21 cellular contexts compared by ENCODE assay signal in genomic region chr16:53680756-53681155, GRCh38. TPM values are rescaled to one million over a fixed set of nuclear protein-coding genes. Genes with fewer than 3 reads are reported as not detected.
DNase-seq lines count a peak whose midpoint lies in the region; ATAC-seq, FAIRE-seq and TF ChIP-seq lines count a peak whose summit lies in the region.
"Had no signal": no experiment of that assay in that cellular context is flagged by ENCODE, and none has a peak within 500 bp of the region (broad histone marks: within the 10 kb centered on the region; RNA-seq: fewer than 3 reads in every experiment).

No MANE protein-coding gene starts in this region.

- H2AFZ ChIP-seq in HepG2 (ENCODE audit: low read length): no peak overlapping the region
- H2AFZ ChIP-seq: GM23248 had no signal

- H3K4me1 ChIP-seq in HepG2 (ENCODE audit: insufficient read depth, low read length): no peaks in the 10 kb centered on the region
- H3K4me1 ChIP-seq in right lobe of liver: no peaks in the 10 kb centered on the region
- no peaks in the 10 kb centered on the region for H3K4me1 ChIP-seq in endodermal cell (ENCODE audit: control insufficient read depth, insufficient read depth, low read length)
- H3K4me1 ChIP-seq in mesendoderm (ENCODE audit: control insufficient read depth, low read depth, low read length): no peaks in the 10 kb centered on the region
- no peaks in the 10 kb centered on the region for H3K4me1 ChIP-seq in gastrocnemius medialis
- H3K4me1 ChIP-seq in adrenal gland (replicated peaks in 1 of 2): no peaks in the 10 kb centered on the region
- H3K4me1 ChIP-seq: A549 had no signal

- TF ChIP-seq EP300 in HepG2 (IDR thresholded peaks at IDR 0.05; ENCODE audit: low read depth in 2 of 2, low read length in 2 of 2): no peak
- TF ChIP-seq EP300 in HepG2 (CRISPR knock-in tag; IDR thresholded peaks at IDR 0.05; ENCODE audit: borderline replicate concordance): no peak

- no peak for FAIRE-seq in HepG2 (lab: Jason Lieb, UNC)
- FAIRE-seq: A549, GM12878, H54 had no signal

- intact Hi-C loops in HepG2 (cut with micrococcal nuclease; ENCODE audit: unreplicated experiment) (no loop called here), right lobe of liver (cut with DNase I) (no loop called here), gastrocnemius medialis (cut with DNase I; ENCODE audit: low total_unique reads) (no loop called here), left ventricle myocardium superior (cut with micrococcal nuclease) (no loop called here), adrenal gland (cut with DNase I) (no loop called here)

- H4K5ac ChIP-seq in mesendoderm (ENCODE audit: low read length): no peak overlapping the region

- H2BK120ac ChIP-seq in mesendoderm (ENCODE audit: low read depth, low read length): no peak overlapping the region

- H3K27me3 Mint-ChIP-seq in endodermal cell (ENCODE audit: insufficient read depth): no peaks in the 10 kb centered on the region
- H3K27me3 Mint-ChIP-seq: CD4-positive, alpha-beta T cell; IgD-negative memory B cell had no signal

- H3K27ac Mint-ChIP-seq in endodermal cell: peak overlapping the region; percentile 36
- H3K27ac Mint-ChIP-seq: CD4-positive, alpha-beta T cell; IgD-negative memory B cell had no signal

- H3K27ac ChIP-seq in HepG2 (ENCODE audit: extremely low read length, insufficient read depth, low read length): no peak overlapping the region
- H3K27ac ChIP-seq in right lobe of liver: no peak overlapping the region
- no peak overlapping the region for H3K27ac ChIP-seq in endodermal cell (ENCODE audit: low read depth, low read length)
- no peak overlapping the region for H3K27ac ChIP-seq in mesendoderm (ENCODE audit: low read depth, low read length)
- H3K27ac ChIP-seq in gastrocnemius medialis: no peak overlapping the region
- no peak overlapping the region for H3K27ac ChIP-seq in adrenal gland
- H3K27ac ChIP-seq: 22Rv1, A549, C4-2B, GM23248 had no signal

- no peak overlapping the region for H4K8ac ChIP-seq in mesendoderm (ENCODE audit: low read depth, low read length)

- no peaks in the 10 kb centered on the region for H3K79me1 ChIP-seq in mesendoderm (ENCODE audit: low read length)

- H3K4me3 ChIP-seq in HepG2 (replicated peaks in 1 of 3; ENCODE audit: insufficient read depth in 1 of 3, low read depth in 2 of 3, low read length in 3 of 3) (no peak overlapping the region), right lobe of liver (no peak overlapping the region), endodermal cell (ENCODE audit: low read length) (no peak overlapping the region), mesendoderm (ENCODE audit: low read length) (no peak overlapping the region), gastrocnemius medialis (no peak overlapping the region), adrenal gland (no peak overlapping the region)
- H3K4me3 ChIP-seq: A549, GM12878, GM23248 had no signal

- H3K4me1 Mint-ChIP-seq in endodermal cell: no peaks in the 10 kb centered on the region

- H3K23ac ChIP-seq in mesendoderm (ENCODE audit: low read length): peak overlapping the region; percentile 34

- in situ Hi-C loops in HepG2 (cut with HindIII; ENCODE audit: extremely low pct_ligation_motif_present, low pct_unique_long_range_greater_than_20kb): no loop called here
- in situ Hi-C loops in gastrocnemius medialis (cut with MboI; ENCODE audit: low sequenced_read_pairs in 4 of 4): no loop called here

- H3K36me3 Mint-ChIP-seq in endodermal cell (ENCODE audit: low read depth): peaks cover 21% of the 10 kb centered on the region

- no peak for TF ChIP-seq CTCF in HepG2 (CRISPR knock-in tag; IDR thresholded peaks at IDR 0.05)
- TF ChIP-seq CTCF in right lobe of liver (IDR thresholded peaks at IDR 0.05): no peak
- no peak for TF ChIP-seq CTCF in endodermal cell (conservative IDR thresholded peaks at IDR 0.05)
- no peak for TF ChIP-seq CTCF in gastrocnemius medialis (IDR thresholded peaks at IDR 0.05 in 4 of 5, conservative IDR thresholded peaks at IDR 0.05 in 1 of 5)
- TF ChIP-seq CTCF in adrenal gland (IDR thresholded peaks at IDR 0.05): no peak

- H3K79me2 ChIP-seq in HepG2 (ENCODE audit: insufficient read depth, low read length): no peaks in the 10 kb centered on the region
- no peaks in the 10 kb centered on the region for H3K79me2 ChIP-seq in mesendoderm (ENCODE audit: control insufficient read depth, insufficient read depth, low read length)

- peaks cover 10% of the 10 kb centered on the region for H3K9me3 Mint-ChIP-seq in endodermal cell
- H3K9me3 Mint-ChIP-seq: CD4-positive, alpha-beta T cell had no signal

- no peak for DNase-seq in HepG2 (ENCODE audit: low spot score)
- no peak for DNase-seq in right lobe of liver
- no peak for DNase-seq in endodermal cell
- DNase-seq in mesendoderm: no peak
- no peak for DNase-seq in gastrocnemius medialis
- no peak for DNase-seq in left ventricle myocardium superior
- DNase-seq in adrenal gland: no peak
- DNase-seq: AML-193; Calu3; CD4-positive, alpha-beta T cell; DND-41; EL; GM23248; KBM-7 had no signal

- no peak overlapping the region for H2BK15ac ChIP-seq in mesendoderm (replicated peaks; ENCODE audit: low read depth)

- POLR2A ChIA-PET in HepG2 (lab: Yijun Ruan, JAX): no interaction called here

- H3K4me2 ChIP-seq in HepG2 (ENCODE audit: low read depth, low read length): no peak overlapping the region
- no peak overlapping the region for H3K4me2 ChIP-seq in mesendoderm (ENCODE audit: low read length)
- H3K4me2 ChIP-seq: A549 had no signal

- no peaks in the 10 kb centered on the region for H4K20me1 ChIP-seq in HepG2 (ENCODE audit: insufficient read depth, low read length)

- H3K4ac ChIP-seq in mesendoderm (ENCODE audit: low read depth, low read length): no peak overlapping the region

- no peak overlapping the region for H2AK5ac ChIP-seq in mesendoderm (ENCODE audit: low read length)

- CTCF ChIA-PET in HepG2 (lab: Yijun Ruan, JAX; ENCODE audit: low intra/inter-chr PET ratio, low total read pairs): no interaction called here

- H3K9me3 ChIP-seq in HepG2 (ENCODE audit: low read length): no peaks in the 10 kb centered on the region
- no peaks in the 10 kb centered on the region for H3K9me3 ChIP-seq in right lobe of liver
- H3K9me3 ChIP-seq in endodermal cell (ENCODE audit: control insufficient read depth, low read length): peaks cover 8% of the 10 kb centered on the region
- H3K9me3 ChIP-seq in gastrocnemius medialis: no peaks in the 10 kb centered on the region
- H3K9me3 ChIP-seq in adrenal gland (replicated peaks in 1 of 3): no peaks in the 10 kb centered on the region
- H3K9me3 ChIP-seq: A549 had no signal

- 96% methylated on average over 2 of the region's 2 CpGs for WGBS in HepG2 (ENCODE audit: low lambda C conversion rate)
- WGBS in right lobe of liver (ENCODE audit: insufficient coverage, low coverage, low lambda C conversion rate, missing lambda C conversion rate): 100% methylated on average over 2 of the region's 2 CpGs
- whole genome bisulfite sequencing in endodermal cell (ENCODE audit: insufficient coverage in 1 of 2, insufficient read length in 1 of 2), 2 experiments: 96 to 100% methylated on average over 2 of the region's 2 CpGs
- WGBS in mesendoderm (ENCODE audit: extremely low coverage, insufficient coverage, low lambda C conversion rate): no CpG with 5 or more reads among the region's 2 CpGs
- 93 to 96% (median 95%) methylated on average over 2 of the region's 2 CpGs for WGBS in adrenal gland, 4 donors

- H3K18ac ChIP-seq in mesendoderm (ENCODE audit: low read length): no peak overlapping the region

- no TSS peak for BruUV-seq in HepG2 (replicated peaks; lab: Mats Ljungman, UMichigan)

- TF ChIP-seq RAD21 in HepG2 (CRISPR knock-in tag; IDR thresholded peaks at IDR 0.05): no peak

- H3K27me3 ChIP-seq in HepG2 (ENCODE audit: control insufficient read depth in 1 of 2, insufficient read depth in 2 of 2, low read length in 2 of 2) (no peaks in the 10 kb centered on the region), right lobe of liver (no peaks in the 10 kb centered on the region), endodermal cell (ENCODE audit: control insufficient read depth, insufficient read depth, low read length, poor library complexity, severe bottlenecking) (no peaks in the 10 kb centered on the region), mesendoderm (ENCODE audit: insufficient read depth, low read length, poor library complexity) (no peaks in the 10 kb centered on the region), gastrocnemius medialis (no peaks in the 10 kb centered on the region), adrenal gland (no peaks in the 10 kb centered on the region)

- no peak overlapping the region for H2BK5ac ChIP-seq in mesendoderm (ENCODE audit: low read length)

- no peak overlapping the region for H3K9ac ChIP-seq in HepG2 (ENCODE audit: insufficient read depth, low read depth, low read length)
- H3K9ac ChIP-seq in endodermal cell (ENCODE audit: extremely low read depth, low read length, poor library complexity, severe bottlenecking): no peak overlapping the region
- no peak overlapping the region for H3K9ac ChIP-seq in mesendoderm (ENCODE audit: low read length)
- H3K9ac ChIP-seq: GM23248 had no signal

- TF ChIP-seq POLR2A in HepG2 (IDR thresholded peaks at IDR 0.05; ENCODE audit: insufficient read depth in 1 of 2, low read depth in 2 of 2, low read length in 2 of 2) (no peak), right lobe of liver (IDR thresholded peaks at IDR 0.05) (no peak), gastrocnemius medialis (IDR thresholded peaks at IDR 0.05) (no peak), adrenal gland (IDR thresholded peaks at IDR 0.05) (no peak)

- H3K36me3 ChIP-seq in HepG2 (replicated peaks in 1 of 2; ENCODE audit: control insufficient read depth in 1 of 2, insufficient read depth in 2 of 2, low read length in 2 of 2): peaks cover 0 to 3% of the 10 kb centered on the region in 2 experiments; a peak in 2 of 5 replicates
- no peaks in the 10 kb centered on the region for H3K36me3 ChIP-seq in right lobe of liver
- H3K36me3 ChIP-seq in endodermal cell (ENCODE audit: control insufficient read depth, insufficient read depth, low read length): peaks cover 14% of the 10 kb centered on the region
- no peaks in the 10 kb centered on the region for H3K36me3 ChIP-seq in mesendoderm (ENCODE audit: control insufficient read depth, insufficient read depth, low read length)
- H3K36me3 ChIP-seq in gastrocnemius medialis: peaks cover 0 to 7% of the 10 kb centered on the region in 2 donors
- H3K36me3 ChIP-seq in adrenal gland (replicated peaks in 1 of 2): no peaks in the 10 kb centered on the region

- no peak overlapping the region for H3K56ac ChIP-seq in mesendoderm (ENCODE audit: low read length)

- H3K4me3 Mint-ChIP-seq in endodermal cell: no peak overlapping the region
- H3K4me3 Mint-ChIP-seq: CD4-positive, alpha-beta T cell; IgD-negative memory B cell had no signal

- ATAC-seq in HepG2: no peak
- ATAC-seq in right lobe of liver: no peak
- ATAC-seq in gastrocnemius medialis: no peak
- no peak for ATAC-seq in left ventricle myocardium superior
- ATAC-seq: A549, GM12878, HCT116 had no signal

RNA-seq across cellular contexts. Expression of gene RPGRIP1L, which starts 22.9 kb away (rescaled TPM):
- 13.5 and 17.8 TPM in 2 replicates for total RNA-seq in HepG2 (2016; rRNA removed; fragmentation: Illumina TruSeq; extraction: Trizol)
- 2.3 and 2.7 TPM in 2 replicates for total RNA-seq in HepG2 (2016; cell fraction: cytosol; rRNA removed; fragmentation: Illumina TruSeq; extraction: Trizol; ENCODE audit: low read depth)
- total RNA-seq in HepG2 (2016; cell fraction: insoluble cytoplasmic fraction; rRNA removed; fragmentation: Illumina TruSeq; extraction: Trizol): 12.7 and 17.3 TPM in 2 replicates
- 5.5 and 5.7 TPM in 2 replicates for total RNA-seq in HepG2 (2016; cell fraction: membrane; rRNA removed; fragmentation: Illumina TruSeq; extraction: Trizol)
- total RNA-seq in HepG2 (2016; cell fraction: nucleus; rRNA removed; fragmentation: Illumina TruSeq; extraction: Trizol): 22.9 and 23.1 TPM in 2 replicates
- polyA plus RNA-seq in HepG2 (2011; rRNA removed): 3.6 and 5.0 TPM in 2 replicates
- 2.2 and 2.8 TPM in 2 replicates for polyA plus RNA-seq in HepG2 (2011; cell fraction: cytosol; rRNA removed)
- polyA plus RNA-seq in HepG2 (2011; cell fraction: nucleus; rRNA removed): 3.6 and 3.9 TPM in 2 replicates
- 3.2 and 5.4 TPM in 2 replicates for polyA plus RNA-seq in HepG2 (2012)
- 2.4 and 2.9 TPM in 2 replicates for polyA plus RNA-seq in HepG2 (2016; cell fraction: cytosol; fragmentation: Illumina TruSeq; extraction: Trizol; ENCODE audit: low read depth)
- polyA plus RNA-seq in HepG2 (2016; cell fraction: insoluble cytoplasmic fraction; fragmentation: Illumina TruSeq; extraction: Trizol; ENCODE audit: low read depth): 8.3 and 10.1 TPM in 2 replicates
- polyA plus RNA-seq in HepG2 (2016; cell fraction: membrane; fragmentation: Illumina TruSeq; extraction: Trizol; ENCODE audit: low read depth): 3.0 and 3.7 TPM in 2 replicates
- 9.8 and 12.2 TPM in 2 replicates for polyA plus RNA-seq in HepG2 (2016; cell fraction: nucleus; fragmentation: Illumina TruSeq; extraction: Trizol; ENCODE audit: insufficient read depth, low read depth)
- polyA minus RNA-seq in HepG2 (2011; rRNA and poly(A)+ RNA removed; ENCODE audit: low replicate concordance): 4.3 and 8.3 TPM in 2 replicates
- 4.2 and 4.7 TPM in 2 replicates for polyA minus RNA-seq in HepG2 (2011; cell fraction: cytosol; rRNA and poly(A)+ RNA removed)
- 27.4 and 28.8 TPM in 2 replicates for polyA minus RNA-seq in HepG2 (2011; cell fraction: nucleus; rRNA and poly(A)+ RNA removed)
- total RNA-seq in right lobe of liver: 1 to 10 TPM in 4 of 6 experiments, under 1 TPM in 2; 0.86 to 2.0 (median 1.3) TPM
- total RNA-seq in endodermal cell: 10 to 100 TPM; 15.9 to 19.8 TPM
- 14.5 TPM for polyA plus RNA-seq in endodermal cell (2013, experiment 1 of 2)
- 13.7 TPM for polyA plus RNA-seq in endodermal cell (2013, experiment 2 of 2)
- 11.0 TPM for polyA plus RNA-seq in mesendoderm (2013, experiment 1 of 2)
- 9.4 TPM for polyA plus RNA-seq in mesendoderm (2013, experiment 2 of 2)
- under 1 TPM; 0.53 to 0.75 (median 0.68) TPM for total RNA-seq in gastrocnemius medialis
- total RNA-seq in left ventricle myocardium superior: 1.7 TPM
- total RNA-seq in adrenal gland: 10 to 100 TPM in 1 of 8 donors, 1 to 10 TPM in 7; 3.7 to 11.6 (median 6.6) TPM
- 1 to 10 TPM; 2.6 to 9.5 (median 3.3) TPM for polyA plus RNA-seq in adrenal gland

RNA-seq across cellular contexts. Expression of gene FTO, which starts 23.2 kb away (rescaled TPM):
- total RNA-seq in HepG2 (2016; rRNA removed; fragmentation: Illumina TruSeq; extraction: Trizol) (55.8 and 92.5 TPM in 2 replicates), right lobe of liver (10 to 100 TPM; 28.9 to 51.6 (median 33.6) TPM), endodermal cell (100 to 1,000 TPM in 1 of 2 donors, 10 to 100 TPM in 1; 80.3 to 102 TPM), gastrocnemius medialis (10 to 100 TPM; 62.0 to 90.1 (median 75.1) TPM), left ventricle myocardium superior (71.8 TPM), adrenal gland (100 to 1,000 TPM; 138 to 310 (median 168) TPM)
- 21.6 and 23.7 TPM in 2 replicates for total RNA-seq in HepG2 (2016; cell fraction: cytosol; rRNA removed; fragmentation: Illumina TruSeq; extraction: Trizol; ENCODE audit: low read depth)
- 55.1 and 90.5 TPM in 2 replicates for total RNA-seq in HepG2 (2016; cell fraction: insoluble cytoplasmic fraction; rRNA removed; fragmentation: Illumina TruSeq; extraction: Trizol)
- 18.2 and 20.9 TPM in 2 replicates for total RNA-seq in HepG2 (2016; cell fraction: membrane; rRNA removed; fragmentation: Illumina TruSeq; extraction: Trizol)
- 58.8 and 60.1 TPM in 2 replicates for total RNA-seq in HepG2 (2016; cell fraction: nucleus; rRNA removed; fragmentation: Illumina TruSeq; extraction: Trizol)
- polyA plus RNA-seq in HepG2 (2011; rRNA removed) (41.6 and 43.3 TPM in 2 replicates), adrenal gland (100 to 1,000 TPM in 1 of 3 donors, 10 to 100 TPM in 2; 17.8 to 102 (median 20.7) TPM)
- 32.2 and 47.4 TPM in 2 replicates for polyA plus RNA-seq in HepG2 (2011; cell fraction: cytosol; rRNA removed)
- polyA plus RNA-seq in HepG2 (2011; cell fraction: nucleus; rRNA removed): 14.4 and 21.0 TPM in 2 replicates
- polyA plus RNA-seq in HepG2 (2012): 31.8 and 35.5 TPM in 2 replicates
- polyA plus RNA-seq in HepG2 (2016; cell fraction: cytosol; fragmentation: Illumina TruSeq; extraction: Trizol; ENCODE audit: low read depth): 1.6 and 2.2 TPM in 2 replicates
- polyA plus RNA-seq in HepG2 (2016; cell fraction: insoluble cytoplasmic fraction; fragmentation: Illumina TruSeq; extraction: Trizol; ENCODE audit: low read depth): 69.2 and 71.7 TPM in 2 replicates
- 7.3 and 8.2 TPM in 2 replicates for polyA plus RNA-seq in HepG2 (2016; cell fraction: membrane; fragmentation: Illumina TruSeq; extraction: Trizol; ENCODE audit: low read depth)
- 21.7 and 28.9 TPM in 2 replicates for polyA plus RNA-seq in HepG2 (2016; cell fraction: nucleus; fragmentation: Illumina TruSeq; extraction: Trizol; ENCODE audit: insufficient read depth, low read depth)
- 60.0 and 72.3 TPM in 2 replicates for polyA minus RNA-seq in HepG2 (2011; rRNA and poly(A)+ RNA removed; ENCODE audit: low replicate concordance)
- 50.0 and 63.4 TPM in 2 replicates for polyA minus RNA-seq in HepG2 (2011; cell fraction: cytosol; rRNA and poly(A)+ RNA removed)
- 78.3 and 106 TPM in 2 replicates for polyA minus RNA-seq in HepG2 (2011; cell fraction: nucleus; rRNA and poly(A)+ RNA removed)
- 67.0 TPM for polyA plus RNA-seq in endodermal cell (2013, experiment 1 of 2)
- 66.8 TPM for polyA plus RNA-seq in endodermal cell (2013, experiment 2 of 2)
- polyA plus RNA-seq in mesendoderm (2013, experiment 1 of 2): 31.4 TPM
- polyA plus RNA-seq in mesendoderm (2013, experiment 2 of 2): 30.9 TPM
